14 cellular contexts compared by ENCODE assay signal in the genomic region with DNA sequence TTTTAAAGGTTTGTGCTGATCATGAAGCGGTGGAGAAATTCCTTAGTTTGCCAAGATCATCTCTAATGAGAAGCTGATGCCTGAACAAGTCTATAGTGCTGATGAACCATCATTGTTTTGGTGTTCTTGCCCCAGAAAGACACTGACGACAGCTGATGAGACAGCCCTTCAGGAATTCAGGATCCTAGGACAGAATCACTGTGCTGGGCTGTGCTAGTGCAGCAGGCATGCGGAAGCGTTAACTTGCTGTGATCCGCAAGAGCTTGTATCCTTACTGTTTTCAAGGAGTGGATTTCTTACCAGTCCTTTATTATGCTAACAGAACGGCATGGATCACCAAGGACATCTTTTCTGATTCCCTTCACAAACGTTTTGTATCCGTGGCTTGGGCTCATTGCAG.
DNase-seq lines count a peak whose midpoint lies in the region.
"Had no signal": no experiment of that assay in that cellular context is flagged by ENCODE, and none has a peak within 500 bp of the region (broad histone marks: within the 10 kb centered on the region; RNA-seq: fewer than 3 reads in every experiment).

No MANE protein-coding gene starts in this region.

- DNase-seq in 8988T: peak; percentile 65
- DNase-seq in HS-5 (ENCODE audit: low read depth): peak; percentile 93
- DNase-seq in astrocyte of the hippocampus (ENCODE audit: low read depth, low spot score): peak; percentile 74
- DNase-seq in hepatic stellate cell (ENCODE audit: low spot score): peak; percentile 88
- DNase-seq in NCI-H2227 (lab: John Stamatoyannopoulos, UW; ENCODE audit: unreplicated experiment): no peak
- DNase-seq in NCI-H526 (lab: John Stamatoyannopoulos, UW): no peak
- no peak for DNase-seq in GF-D8 (lab: John Stamatoyannopoulos, UW)
- no peak for DNase-seq in NCI-H2107 treated with DMSO at 0.1 percent for 48 hours (lab: John Stamatoyannopoulos, UW; ENCODE audit: unreplicated experiment)
- DNase-seq: activated CD4-positive, alpha-beta T cell treated with anti-CD3 and anti-CD28 coated beads for 1 hour; activated T-cell treated with anti-CD3 and anti-CD28 coated beads, Interleukin-2, amount 50 U/mL, for 72 hours; DMS153; NCI-H2029 treated with DMSO at 0.1 percent for 48 hours; NK-92 treated with Interleukin-12 subunit alpha and Interleukin-12 subunit beta, amount 100 ng/mL, for 24 hours; thyroid gland had no signal

Comparison
In these comparisons a context has a peak if more than half of its experiments do, and no peak if none do; other contexts are left out.
1. DNase-seq: peak in 8988T (single experiment), HS-5 (single experiment), astrocyte of the hippocampus (single experiment) and hepatic stellate cell (single experiment); none in NCI-H2227 (single experiment), NCI-H526 (0 of 2), GF-D8 (single experiment) and NCI-H2107 treated with DMSO at 0.1 percent for 48 hours (single experiment).